29 cellular contexts compared by ENCODE assay signal in genomic region chr15:79032656-79033055, GRCh38. TPM values are rescaled to one million over a fixed set of nuclear protein-coding genes. Genes with fewer than 3 reads are reported as not detected.
DNase-seq lines count a peak whose midpoint lies in the region; ATAC-seq and TF ChIP-seq lines count a peak whose summit lies in the region.
"Had no signal": no experiment of that assay in that cellular context is flagged by ENCODE, and none has a peak within 500 bp of the region (broad histone marks: within the 10 kb centered on the region; RNA-seq: fewer than 3 reads in every experiment).

No MANE protein-coding gene starts in this region.

- TF ChIP-seq CTCF in heart left ventricle (IDR thresholded peaks at IDR 0.05) (no peak), right lobe of liver (IDR thresholded peaks at IDR 0.05) (no peak), glutamatergic neuron (IDR thresholded peaks at IDR 0.05; ENCODE audit: partially characterized antibody, unreplicated experiment) (no peak), MM.1S (IDR thresholded peaks at IDR 0.05; ENCODE audit: low read length) (no peak)

- no peaks in the 10 kb centered on the region for H3K79me2 ChIP-seq in MM.1S (ENCODE audit: low read length)

- H3K36me3 Mint-ChIP-seq in glutamatergic neuron (ENCODE audit: unreplicated experiment) = no peaks in the 10 kb centered on the region
- no peaks in the 10 kb centered on the region for H3K36me3 Mint-ChIP-seq in activated CD8-positive, alpha-beta memory T cell treated with anti-CD3 and anti-CD28 coated beads, Interleukin-2, amount 10 ng/mL, durations not matched to agents 7 days and 5 days

- no peak overlapping the region for H3K4me3 Mint-ChIP-seq in glutamatergic neuron (ENCODE audit: unreplicated experiment)
- H3K4me3 Mint-ChIP-seq in activated CD8-positive, alpha-beta memory T cell treated with anti-CD3 and anti-CD28 coated beads, Interleukin-2, amount 10 ng/mL, durations not matched to agents 7 days and 5 days = no peak overlapping the region
- H3K4me3 Mint-ChIP-seq: activated B cell treated with CpG ODN at 0.5 μM for 24 hours; activated naive CD8-positive, alpha-beta T cell treated with anti-CD3 and anti-CD28 coated beads, Interleukin-2, amount 50 U/mL, for 24 hours; activated T-cell treated with anti-CD3 and anti-CD28 coated beads, Interleukin-2, amount 50 U/mL, for 4 hours; central memory CD8-positive, alpha-beta T cell had no signal

- H3K9ac ChIP-seq in MM.1S (ENCODE audit: low read length) = no peak overlapping the region

- 37 to 45% (median 40%) methylated on average over 5 to 6 of the region's 6 CpGs for WGBS in heart left ventricle, 4 donors
- WGBS in right lobe of liver (ENCODE audit: insufficient coverage, low coverage, low lambda C conversion rate, missing lambda C conversion rate) = 67% methylated on average over 1 of the region's 6 CpGs
- 66 to 74% methylated on average over 6 of the region's 6 CpGs for WGBS in aorta, 2 donors

- H3K4me3 ChIP-seq in heart left ventricle = no peak overlapping the region
- H3K4me3 ChIP-seq in right lobe of liver = no peak overlapping the region
- no peak overlapping the region for H3K4me3 ChIP-seq in aorta (ENCODE audit: low read length in 2 of 2)
- no peak overlapping the region for H3K4me3 ChIP-seq in MM.1S (ENCODE audit: low read length)
- H3K4me3 ChIP-seq: right atrium auricular region, tibial nerve had no signal

- H2AFZ ChIP-seq in MM.1S (ENCODE audit: low read length) = no peak overlapping the region

- ATAC-seq in heart left ventricle (peak in 3 of 4 donors; percentile 7 to 45 (median 40)), Right ventricle myocardium inferior (no peak), right lobe of liver (peak; percentile 34 to 52 (median 44)), aorta (ENCODE audit: low FRiP score) (peak; percentile 26)
- ATAC-seq in activated CD8-positive, alpha-beta memory T cell treated with anti-CD3 and anti-CD28 coated beads, Interleukin-2, amount 10 ng/mL, durations not matched to agents 7 days and 5 days = no peak
- ATAC-seq: activated naive CD8-positive, alpha-beta T cell treated with anti-CD3 and anti-CD28 coated beads, Interleukin-2, amount 50 U/mL, for 24 hours; activated T-cell treated with anti-CD3 and anti-CD28 coated beads, Interleukin-2, amount 50 U/mL, for 4 hours; esophagus mucosa had no signal

- no peak overlapping the region for H3K4me2 ChIP-seq in MM.1S (ENCODE audit: low read depth, low read length)

- TF ChIP-seq POLR2A in heart left ventricle (IDR thresholded peaks at IDR 0.05) (no peak), right lobe of liver (IDR thresholded peaks at IDR 0.05) (no peak)

- H3K4me1 ChIP-seq in heart left ventricle (peaks cover 0 to 10% (median 0%) of the 10 kb centered on the region in 12 donors), right lobe of liver (no peaks in the 10 kb centered on the region), aorta (ENCODE audit: control insufficient read depth in 1 of 2, insufficient read depth in 2 of 2, low read length in 2 of 2) (no peaks in the 10 kb centered on the region), MM.1S (ENCODE audit: low read length) (no peaks in the 10 kb centered on the region)
- H3K4me1 ChIP-seq: right atrium auricular region, tibial nerve had no signal

- intact Hi-C loops in heart left ventricle (cut with DNase I) (no loop called here), Right ventricle myocardium inferior (cut with DNase I) (no loop called here), right lobe of liver (cut with DNase I) (loop anchor here in 1 of 2 donors (5.0 kb wide), 1 partner anchor 155 kb away; no protein-coding TSS in a partner anchor), aorta (cut with DNase I) (no loop called here)

- H3K9me3 ChIP-seq in heart left ventricle (peaks cover 0 to 5% (median 0%) of the 10 kb centered on the region in 12 donors), right lobe of liver (no peaks in the 10 kb centered on the region), aorta (ENCODE audit: control insufficient read depth, low read length) (no peaks in the 10 kb centered on the region), MM.1S (replicated peaks; ENCODE audit: insufficient read depth, low read length) (no peaks in the 10 kb centered on the region)
- H3K9me3 ChIP-seq: right atrium auricular region had no signal

- peaks cover 2% of the 10 kb centered on the region for H3K9me3 Mint-ChIP-seq in glutamatergic neuron (ENCODE audit: unreplicated experiment)
- H3K9me3 Mint-ChIP-seq in activated CD8-positive, alpha-beta memory T cell treated with anti-CD3 and anti-CD28 coated beads, Interleukin-2, amount 10 ng/mL, durations not matched to agents 7 days and 5 days (ENCODE audit: low read depth) = no peaks in the 10 kb centered on the region
- H3K9me3 Mint-ChIP-seq: activated B cell treated with CpG ODN at 0.5 μM for 24 hours; activated naive CD8-positive, alpha-beta T cell treated with anti-CD3 and anti-CD28 coated beads, Interleukin-2, amount 50 U/mL, for 24 hours; activated T-cell treated with anti-CD3 and anti-CD28 coated beads, Interleukin-2, amount 50 U/mL, for 4 hours; central memory CD8-positive, alpha-beta T cell had no signal

- H3K27me3 Mint-ChIP-seq in glutamatergic neuron (ENCODE audit: unreplicated experiment) = peaks cover 3% of the 10 kb centered on the region
- H3K27me3 Mint-ChIP-seq in activated CD8-positive, alpha-beta memory T cell treated with anti-CD3 and anti-CD28 coated beads, Interleukin-2, amount 10 ng/mL, durations not matched to agents 7 days and 5 days = peaks cover 25% of the 10 kb centered on the region

- H3K9me2 ChIP-seq in MM.1S (replicated peaks; ENCODE audit: insufficient read depth, low read length) = no peaks in the 10 kb centered on the region

- H4K20me1 ChIP-seq in MM.1S (ENCODE audit: insufficient read depth, low read length) = no peaks in the 10 kb centered on the region

- H3F3A ChIP-seq in MM.1S (ENCODE audit: insufficient read depth, low read length) = no peaks in the 10 kb centered on the region

- DNase-seq in heart left ventricle (peak in 1 of 5 donors; percentile 18), Right ventricle myocardium inferior (ENCODE audit: missing footprints) (no peak), UCSD-AML1 (lab: John Stamatoyannopoulos, UW; ENCODE audit: unreplicated experiment) (peak; percentile 36), right lobe of liver (peak in 1 of 3 donors; percentile 27), aorta (peak in 1 of 2 donors; percentile 68), glutamatergic neuron (no peak), MM.1S (no peak)
- no peak for DNase-seq in activated CD8-positive, alpha-beta memory T cell treated with anti-CD3 and anti-CD28 coated beads, Interleukin-2, amount 10 ng/mL, durations not matched to agents 7 days and 5 days
- DNase-seq: activated B cell treated with CpG ODN at 0.5 μM for 24 hours; activated CD4-positive, alpha-beta T cell treated with anti-CD3 and anti-CD28 coated beads, Interleukin-2, amount 50 U/mL, for 1 hour; activated naive CD4-positive, alpha-beta T cell; activated naive CD8-positive, alpha-beta T cell treated with anti-CD3 and anti-CD28 coated beads, Interleukin-2, amount 50 U/mL, for 24 hours; activated T-cell treated with anti-CD3 and anti-CD28 coated beads, Interleukin-2, amount 50 U/mL, for 4 hours; HCEC 1CT; mesendoderm; NCI-H1436 treated with DMSO at 0.1 percent for 48 hours; NCI-H2081 treated with DMSO at 0.1 percent for 48 hours; NCI-H226; NCI-H526 treated with DMSO at 0.1 percent for 48 hours; SHP77; stimulated activated CD4-positive, alpha-beta T cell treated with anti-CD3 and anti-CD28 coated beads, Interleukin-12 subunit alpha, Interleukin-12 subunit beta, amount 100 ng/mL, for 4 hours; stimulated activated CD4-positive, alpha-beta T cell treated with anti-CD3 and anti-CD28 coated beads, Interleukin-4, amount 100 ng/mL, for 1 hour had no signal

- H3K27ac ChIP-seq in heart left ventricle = no peak overlapping the region
- H3K27ac ChIP-seq in right lobe of liver = no peak overlapping the region
- H3K27ac ChIP-seq in aorta (ENCODE audit: low read depth in 1 of 2, low read length in 2 of 2) = no peak overlapping the region
- no peak overlapping the region for H3K27ac ChIP-seq in MM.1S (ENCODE audit: low read length)
- H3K27ac ChIP-seq: 22Rv1, C4-2B, right atrium auricular region, tibial nerve had no signal

- H3K36me3 ChIP-seq in heart left ventricle (no peaks in the 10 kb centered on the region), right lobe of liver (no peaks in the 10 kb centered on the region), aorta (ENCODE audit: control insufficient read depth in 1 of 2, insufficient read depth in 2 of 2, low read length in 1 of 2) (no peaks in the 10 kb centered on the region), MM.1S (replicated peaks; ENCODE audit: insufficient read depth, low read length) (no peaks in the 10 kb centered on the region)
- H3K36me3 ChIP-seq: right atrium auricular region, tibial nerve had no signal

- H3K4me1 Mint-ChIP-seq in glutamatergic neuron (ENCODE audit: low read depth, unreplicated experiment) = peaks cover 8% of the 10 kb centered on the region
- no peaks in the 10 kb centered on the region for H3K4me1 Mint-ChIP-seq in activated CD8-positive, alpha-beta memory T cell treated with anti-CD3 and anti-CD28 coated beads, Interleukin-2, amount 10 ng/mL, durations not matched to agents 7 days and 5 days
- H3K4me1 Mint-ChIP-seq: activated naive CD8-positive, alpha-beta T cell treated with anti-CD3 and anti-CD28 coated beads, Interleukin-2, amount 50 U/mL, for 24 hours; central memory CD8-positive, alpha-beta T cell had no signal

- H3K27ac Mint-ChIP-seq in glutamatergic neuron (ENCODE audit: unreplicated experiment) = no peak overlapping the region
- H3K27ac Mint-ChIP-seq in activated CD8-positive, alpha-beta memory T cell treated with anti-CD3 and anti-CD28 coated beads, Interleukin-2, amount 10 ng/mL, durations not matched to agents 7 days and 5 days = no peak overlapping the region
- H3K27ac Mint-ChIP-seq: activated B cell treated with CpG ODN at 0.5 μM for 24 hours; activated naive CD8-positive, alpha-beta T cell treated with anti-CD3 and anti-CD28 coated beads, Interleukin-2, amount 50 U/mL, for 24 hours had no signal

- CTCF ChIA-PET in activated CD8-positive, alpha-beta memory T cell treated with anti-CD3 and anti-CD28 coated beads, Interleukin-2, amount 10 ng/mL, durations not matched to agents 7 days and 5 days (lab: Charles Lee) = interaction anchor here (1.8 kb wide), 1 partner anchor 152 kb away, joined by 4 read pairs; no protein-coding TSS in a partner anchor

- H3K27me3 ChIP-seq in heart left ventricle (peaks cover 0 to 11% (median 0%) of the 10 kb centered on the region in 9 donors), right lobe of liver (no peaks in the 10 kb centered on the region), aorta (ENCODE audit: control insufficient read depth in 1 of 2, insufficient read depth in 2 of 2, low read length in 1 of 2) (no peaks in the 10 kb centered on the region), MM.1S (replicated peaks; ENCODE audit: insufficient read depth, low read length) (no peaks in the 10 kb centered on the region)
- H3K27me3 ChIP-seq: right atrium auricular region, tibial nerve had no signal

RNA-seq across cellular contexts. Expression of gene RASGRF1, which starts 57.9 kb away (rescaled TPM):
- under 1 TPM in 3 of 9 donors, not detected in 6; 0.12 to 0.40 (median 0.25) TPM for total RNA-seq in heart left ventricle
- polyA plus RNA-seq in heart left ventricle = not detected
- not detected for total RNA-seq in Right ventricle myocardium inferior
- total RNA-seq in right lobe of liver = under 1 TPM in 1 of 6 experiments, not detected in 5; 0.29 TPM
- under 1 TPM; 0.13 to 0.15 TPM for total RNA-seq in aorta
- polyA plus RNA-seq in aorta = not detected
- total RNA-seq in glutamatergic neuron (ENCODE audit: unreplicated experiment) = 0.32 TPM
- under 1 TPM in 1 of 2 experiments, not detected in 1; 0.02 TPM for total RNA-seq in activated CD8-positive, alpha-beta memory T cell treated with anti-CD3 and anti-CD28 coated beads, Interleukin-2, amount 10 ng/mL, durations not matched to agents 7 days and 5 days
- total RNA-seq: T-helper 2 cell treated with Interferon-gamma antibody and Interleukin-4, amounts not matched to agents 100 ng/mL and 5 ng/mL, for 36 hours had no signal

Comparison
In these comparisons a context has a peak if more than half of its experiments do, and no peak if none do; other contexts are left out.
1. ATAC-seq: peak in heart left ventricle (3 of 4), right lobe of liver (4 of 4) and aorta (single experiment); none in Right ventricle myocardium inferior (single experiment) and activated CD8-positive, alpha-beta memory T cell treated with anti-CD3 and anti-CD28 coated beads, Interleukin-2, amount 10 ng/mL, durations not matched to agents 7 days and 5 days (single experiment).